20 cellular contexts compared by ENCODE assay signal in genomic region chr2:189268763-189269162, GRCh38.
DNase-seq lines count a peak whose midpoint lies in the region; ATAC-seq and TF ChIP-seq lines count a peak whose summit lies in the region.
"Had no signal": no experiment of that assay in that cellular context is flagged by ENCODE, and none has a peak within 500 bp of the region (broad histone marks: within the 10 kb centered on the region; RNA-seq: fewer than 3 reads in every experiment).

No MANE protein-coding gene starts in this region.

- TF ChIP-seq POLR2A in uterus (IDR thresholded peaks at IDR 0.05), result no peak

- TF ChIP-seq EP300 in SK-N-SH (IDR thresholded peaks at IDR 0.05; ENCODE audit: borderline replicate concordance in 1 of 2, low read depth in 1 of 2, low read length in 1 of 2), result no peak

- no peak for TF ChIP-seq RAD21 in SK-N-SH (IDR thresholded peaks at IDR 0.05; ENCODE audit: low read length)

- peaks cover 31% of the 10 kb centered on the region for H3K9me3 Mint-ChIP-seq in chondrocyte (ENCODE audit: low read depth)

- no peak overlapping the region for H3K4me2 ChIP-seq in SK-N-SH

- peaks cover 42% of the 10 kb centered on the region for H3K4me1 Mint-ChIP-seq in chondrocyte (ENCODE audit: low read depth)
- H3K4me1 Mint-ChIP-seq: B cell; CD4-positive, CD25-positive, alpha-beta regulatory T cell had no signal

- POLR2A ChIA-PET in SK-N-SH (lab: Yijun Ruan, JAX), result no interaction called here

- H3K79me2 ChIP-seq in SK-N-SH (ENCODE audit: insufficient read depth), result no peaks in the 10 kb centered on the region; the same call in 1 of the 2 replicates

- no peaks in the 10 kb centered on the region for H3K27me3 Mint-ChIP-seq in chondrocyte (ENCODE audit: low read depth)
- H3K27me3 Mint-ChIP-seq: B cell; CD4-positive, CD25-positive, alpha-beta regulatory T cell had no signal

- 67% methylated on average over 2 of the region's 2 CpGs for WGBS in SK-N-SH (ENCODE audit: low lambda C conversion rate)

- peaks cover 0 to 11% of the 10 kb centered on the region in 2 experiments; a peak in 2 of 4 replicates for H3K4me1 ChIP-seq in SK-N-SH (ENCODE audit: control insufficient read depth in 1 of 2, insufficient read depth in 2 of 2, low read depth in 1 of 2, low read length in 1 of 2)
- no peaks in the 10 kb centered on the region for H3K4me1 ChIP-seq in uterus

- CTCF ChIA-PET in SK-N-SH (lab: Yijun Ruan, JAX), result no interaction called here

- H3K9me2 ChIP-seq in SK-N-SH, result no peaks in the 10 kb centered on the region

- H3K27ac Mint-ChIP-seq in chondrocyte (ENCODE audit: unreplicated experiment), result peak overlapping the region; percentile 72
- H3K27ac Mint-ChIP-seq: B cell; CD4-positive, CD25-positive, alpha-beta regulatory T cell had no signal

- H3K9me3 ChIP-seq in SK-N-SH (peaks cover 8% of the 10 kb centered on the region; the same call in 1 of the 2 replicates), uterus (no peaks in the 10 kb centered on the region)

- H3K36me3 Mint-ChIP-seq in chondrocyte (ENCODE audit: low read depth), result peaks cover 11% of the 10 kb centered on the region
- H3K36me3 Mint-ChIP-seq: CD4-positive, CD25-positive, alpha-beta regulatory T cell had no signal

- DNase-seq in SK-N-SH, result no peak
- no peak for DNase-seq in chondrocyte (ENCODE audit: low spot score)
- DNase-seq in iris pigment epithelial cell (ENCODE audit: low read depth), result peak; percentile 59
- DNase-seq in uterus, result no peak
- DNase-seq in GDM1 (lab: John Stamatoyannopoulos, UW), result no peak
- DNase-seq in HK-2 (ENCODE audit: unreplicated experiment), result no peak
- DNase-seq: CD4-positive, CD25-positive, alpha-beta regulatory T cell; COR-L47; DMS 273 treated with DMSO at 0.1 percent for 48 hours; DND-41; H7; KBM-7; NCI-H1105 treated with DMSO at 0.1 percent for 48 hours; NCI-H1694 treated with DMSO at 0.1 percent for 48 hours; NCI-H510A treated with DMSO at 0.1 percent for 48 hours; NCI-H774; SHP77 treated with DMSO at 0.1 percent for 48 hours had no signal

- no peak overlapping the region for H3K4me3 Mint-ChIP-seq in chondrocyte (ENCODE audit: unreplicated experiment)
- H3K4me3 Mint-ChIP-seq: B cell; CD4-positive, CD25-positive, alpha-beta regulatory T cell had no signal

- intact Hi-C loops in uterus (cut with DNase I; ENCODE audit: low total_unique reads), result no loop called here

- H3K27ac ChIP-seq in SK-N-SH (ENCODE audit: low read depth in 2 of 2, low read length in 1 of 2) (peak overlapping the region; percentile 87 to 97), uterus (peak overlapping the region; percentile 18 to 55)

- peaks cover 37% of the 10 kb centered on the region for H3F3A ChIP-seq in SK-N-SH (replicated peaks; ENCODE audit: insufficient read depth)

- TF ChIP-seq CTCF in SK-N-SH (IDR thresholded peaks at IDR 0.05), result no peak
- TF ChIP-seq CTCF in chondrocyte (IDR thresholded peaks at IDR 0.05), result no peak
- TF ChIP-seq CTCF in uterus (IDR thresholded peaks at IDR 0.05), result no peak

- ATAC-seq in HG03457 (IDR thresholded peaks at IDR 0.05; ENCODE audit: unreplicated experiment) (no peak), HG03280 (IDR thresholded peaks at IDR 0.05; ENCODE audit: unreplicated experiment) (no peak)

- H3K36me3 ChIP-seq in SK-N-SH (replicated peaks in 1 of 2; ENCODE audit: control insufficient read depth in 1 of 2, insufficient read depth in 2 of 2, low read length in 1 of 2) (peaks cover 0 to 9% of the 10 kb centered on the region in 2 experiments), uterus (no peaks in the 10 kb centered on the region)

- H2AFZ ChIP-seq in SK-N-SH (ENCODE audit: low read depth), result peak overlapping the region; percentile 49

- H4K20me1 ChIP-seq in SK-N-SH (ENCODE audit: insufficient read depth), result no peaks in the 10 kb centered on the region

- H3K4me3 ChIP-seq in SK-N-SH (ENCODE audit: low read depth in 2 of 2, low read length in 1 of 2) (no peak overlapping the region), uterus (no peak overlapping the region)

- peak overlapping the region; percentile 65; the same call in 1 of the 2 replicates for H3K9ac ChIP-seq in SK-N-SH

- H3K27me3 ChIP-seq in SK-N-SH (ENCODE audit: insufficient read depth) (no peaks in the 10 kb centered on the region), uterus (no peaks in the 10 kb centered on the region)

TF ChIP-seq in SK-N-SH, 30 proteins besides CTCF, POLR2A, EP300 and RAD21:
- TF ChIP-seq ELF1 (IDR thresholded peaks at IDR 0.05) (no peak), REST (IDR thresholded peaks at IDR 0.05; ENCODE audit: low read depth, low read length) (no peak), FOSL2 (IDR thresholded peaks at IDR 0.05; ENCODE audit: borderline replicate concordance, low read depth) (no peak), POLR2AphosphoS5 (IDR thresholded peaks at IDR 0.05; ENCODE audit: low read depth, low read length) (no peak), TEAD4 (IDR thresholded peaks at IDR 0.05; ENCODE audit: borderline replicate concordance, insufficient read depth) (no peak), MEF2A (IDR thresholded peaks at IDR 0.05; ENCODE audit: borderline replicate concordance, low read depth) (no peak), EZH2phosphoT487 (IDR thresholded peaks at IDR 0.05; ENCODE audit: borderline replicate concordance, low read depth) (no peak), RCOR1 (IDR thresholded peaks at IDR 0.05; ENCODE audit: low read length) (no peak), RFX5 (IDR thresholded peaks at IDR 0.05; ENCODE audit: low read length) (no peak), GATA2 (CRISPR knock-in tag; IDR thresholded peaks at IDR 0.05) (no peak), FOXM1 (IDR thresholded peaks at IDR 0.05; ENCODE audit: low read depth) (no peak)
